Comparison of ENCODE assay signal across 1 cellular context in genomic region chr17:78104540-78104941, GRCh38.
TF ChIP-seq lines count a peak whose summit lies in the region.

No MANE protein-coding gene starts in this region.

TF ChIP-seq in HepG2, 621 proteins besides CTCF, POLR2A, EP300 and RAD21:
- TF ChIP-seq SRY (CRISPR knock-in tag; IDR thresholded peaks at IDR 0.05), result no peak
- TF ChIP-seq ZNF225 (CRISPR knock-in tag; IDR thresholded peaks at IDR 0.05), result peak; percentile 45; the same call in 1 of the 2 replicates
- 0 out of 2 replicates have a peak, but pooled peaks have one; percentile 44 for TF ChIP-seq NFIB (CRISPR knock-in tag; IDR thresholded peaks at IDR 0.05; ENCODE audit: borderline replicate concordance)
- 0 out of 2 replicates have a peak, but pooled peaks have one; percentile 23 for TF ChIP-seq ZBTB38 (CRISPR knock-in tag; IDR thresholded peaks at IDR 0.05)
- no peak for TF ChIP-seq TMF1 (CRISPR knock-in tag; IDR thresholded peaks at IDR 0.05; ENCODE audit: low read depth)
- no peak for TF ChIP-seq MIER3 (CRISPR knock-in tag; IDR thresholded peaks at IDR 0.05; ENCODE audit: borderline replicate concordance)
- peak; percentile 34 for TF ChIP-seq AGO2 (optimal IDR thresholded peaks at IDR 0.05; ENCODE audit: low read depth, low read length)
- no peak for TF ChIP-seq ZNF124 (CRISPR knock-in tag; IDR thresholded peaks at IDR 0.05)
- no peak for TF ChIP-seq ZNF792 (CRISPR knock-in tag; IDR thresholded peaks at IDR 0.05)
- peak; percentile 15 for TF ChIP-seq RBM39 (IDR thresholded peaks at IDR 0.05; ENCODE audit: low read depth, low read length, poor library complexity, severe bottlenecking)
- no peak for TF ChIP-seq NFRKB (IDR thresholded peaks at IDR 0.05)
- no peak for TF ChIP-seq KAT2B (IDR thresholded peaks at IDR 0.05; ENCODE audit: borderline replicate concordance, low read depth, low read length)
- no peak for TF ChIP-seq ZNF280B (CRISPR knock-in tag; IDR thresholded peaks at IDR 0.05; ENCODE audit: borderline replicate concordance)
